In the genomic region with DNA sequence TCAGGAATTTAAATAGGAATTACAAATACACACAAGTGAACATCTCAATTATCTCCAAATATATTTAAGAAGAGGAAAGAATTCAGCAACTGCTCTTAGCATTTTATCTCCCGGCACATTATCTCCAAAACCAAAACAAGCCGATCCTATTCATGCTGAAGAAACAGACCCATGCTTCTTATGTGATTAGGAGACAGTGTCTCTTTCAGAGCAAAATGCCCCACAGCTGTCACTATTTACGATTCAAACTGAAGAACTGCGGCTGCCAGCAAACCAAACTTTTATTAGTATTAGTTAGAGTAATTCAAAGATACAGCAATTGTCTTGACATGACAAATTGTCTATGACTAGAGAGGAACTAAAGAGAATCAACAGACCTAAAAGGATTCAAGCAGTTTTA, we compare ENCODE assay signal across 22 cellular contexts.
"Had no signal": no experiment of that assay in that cellular context is flagged by ENCODE, and none has a peak within 500 bp of the region (broad histone marks: within the 10 kb centered on the region; RNA-seq: fewer than 3 reads in every experiment).

No MANE protein-coding gene starts in this region.

- H3K9me3 Mint-ChIP-seq: activated T-cell treated with anti-CD3 and anti-CD28 coated beads, Interleukin-2, amount 50 U/mL, for 72 hours; central memory CD8-positive, alpha-beta T cell; dendritic cell treated with granulocyte-macrophage colony-stimulating factor and Interleukin-4, amounts not matched to agents 40 ng/mL and 50 ng/mL, for 4 days; endodermal cell; nephron progenitor cell; T-helper 1 cell treated with Interleukin-12 subunit alpha and Interleukin-12 subunit beta and Interleukin-4 antibody, amounts not matched to agents 30 μg/mL and 1 μg/mL, for 36 hours had no signal

- H3K4me3 Mint-ChIP-seq: activated naive CD8-positive, alpha-beta T cell; central memory CD8-positive, alpha-beta T cell; dendritic cell treated with granulocyte-macrophage colony-stimulating factor and Interleukin-4, amounts not matched to agents 40 ng/mL and 50 ng/mL, for 4 days; endodermal cell; nephron progenitor cell; T-helper 1 cell treated with Interleukin-12 subunit alpha and Interleukin-12 subunit beta and Interleukin-4 antibody, amounts not matched to agents 30 μg/mL and 1 μg/mL, for 36 hours had no signal

- H3K4me3 ChIP-seq: esophagus muscularis mucosa, pancreas, psoas muscle, spleen, testis had no signal

- H3K4me1 ChIP-seq: esophagus muscularis mucosa, testis had no signal

- DNase-seq: activated naive CD4-positive, alpha-beta T cell; activated T-cell treated with anti-CD3 and anti-CD28 coated beads for 4 hours; activated T-cell treated with anti-CD3 and anti-CD28 coated beads, Interleukin-2, amount 50 U/mL, for 72 hours; anterior cingulate cortex; glutamatergic neuron; left colon; mesendoderm; nephron progenitor cell; pancreas; psoas muscle; spleen; stimulated activated naive CD8-positive, alpha-beta T cell treated with anti-CD3 and anti-CD28 coated beads, Interleukin-15, Interleukin-2, amounts not matched to agents 100 U/mL and 50 U/mL, for 24 hours; SW 1271; T1000; testis; trophoblast cell had no signal

- ATAC-seq: activated T-cell treated with anti-CD3 and anti-CD28 coated beads, Interleukin-2, amount 50 U/mL, for 72 hours; left colon; pancreas; psoas muscle; stimulated activated naive CD8-positive, alpha-beta T cell treated with anti-CD3 and anti-CD28 coated beads, Interleukin-15, Interleukin-2, amounts not matched to agents 100 U/mL and 50 U/mL, for 24 hours had no signal

- H3K27me3 ChIP-seq: esophagus muscularis mucosa, pancreas, spleen, testis had no signal

- H3K9me3 ChIP-seq: esophagus muscularis mucosa, pancreas, psoas muscle, spleen, testis had no signal

- H3K27ac Mint-ChIP-seq: activated naive CD8-positive, alpha-beta T cell; dendritic cell treated with granulocyte-macrophage colony-stimulating factor and Interleukin-4, amounts not matched to agents 40 ng/mL and 50 ng/mL, for 4 days; T-helper 1 cell treated with Interleukin-12 subunit alpha and Interleukin-12 subunit beta and Interleukin-4 antibody, amounts not matched to agents 30 μg/mL and 1 μg/mL, for 36 hours had no signal

- H3K27ac ChIP-seq: esophagus muscularis mucosa, pancreas, psoas muscle, spleen, testis had no signal

- H3K27me3 Mint-ChIP-seq: activated naive CD8-positive, alpha-beta T cell; central memory CD8-positive, alpha-beta T cell; dendritic cell treated with granulocyte-macrophage colony-stimulating factor and Interleukin-4, amounts not matched to agents 40 ng/mL and 50 ng/mL, for 4 days had no signal
